ENCODE assay signal across 11 cellular contexts in genomic region chr1:67559222-67559700, GRCh38.
A peak's percentile ranks its signal among the peaks of the same experiment; 100 is the strongest.
DNase-seq lines count a peak whose midpoint lies in the region; ATAC-seq and TF ChIP-seq lines count a peak whose summit lies in the region.
"Had no signal": no experiment of that assay in that cellular context is flagged by ENCODE, and none has a peak within 500 bp of the region (broad histone marks: within the 10 kb centered on the region; RNA-seq: fewer than 3 reads in every experiment).

No MANE protein-coding gene starts in this region.

- H3K4me3 ChIP-seq in liver (ENCODE audit: low read depth in 1 of 3, low read length in 3 of 3), result no peak overlapping the region
- H3K4me3 ChIP-seq in thoracic aorta, result peak overlapping the region; percentile 61
- H3K4me3 ChIP-seq: cardiac muscle cell had no signal

- no peaks in the 10 kb centered on the region for H3K36me3 Mint-ChIP-seq in chondrocyte (ENCODE audit: low read depth)

- 81% methylated on average over 16 of the region's 16 CpGs for WGBS in liver

- H3K36me3 ChIP-seq in liver (ENCODE audit: control insufficient read depth in 4 of 4, insufficient read depth in 3 of 4, low read depth in 1 of 4, low read length in 3 of 4) (no peaks in the 10 kb centered on the region), thoracic aorta (no peaks in the 10 kb centered on the region)
- H3K36me3 ChIP-seq: cardiac muscle cell had no signal

- H3K9me3 Mint-ChIP-seq in chondrocyte (ENCODE audit: low read depth), result no peaks in the 10 kb centered on the region

- peak overlapping the region; percentile 11 to 76 for H3K27ac ChIP-seq in liver (ENCODE audit: low read depth in 1 of 2, low read length in 2 of 2)
- H3K27ac ChIP-seq in thoracic aorta, result peak overlapping the region; percentile 18 to 53
- H3K27ac ChIP-seq: cardiac muscle cell had no signal

- peaks cover 6 to 56% (median 43%) of the 10 kb centered on the region in 4 donors for H3K4me1 ChIP-seq in liver (ENCODE audit: control insufficient read depth in 4 of 4, insufficient read depth in 4 of 4, low read length in 3 of 4)
- peaks cover 7 to 43% of the 10 kb centered on the region in 2 donors for H3K4me1 ChIP-seq in thoracic aorta (ENCODE audit: control insufficient read depth in 1 of 2, low read depth in 2 of 2)

- H3K27ac Mint-ChIP-seq in chondrocyte (ENCODE audit: unreplicated experiment), result peak overlapping the region; percentile 93

- H3K27me3 ChIP-seq in liver (ENCODE audit: control insufficient read depth in 4 of 4, insufficient read depth in 4 of 4, low read length in 3 of 4) (no peaks in the 10 kb centered on the region), thoracic aorta (replicated peaks; ENCODE audit: insufficient read depth) (no peaks in the 10 kb centered on the region)
- H3K27me3 ChIP-seq: cardiac muscle cell had no signal

- H3K4me3 Mint-ChIP-seq in chondrocyte (ENCODE audit: unreplicated experiment), result peak overlapping the region; percentile 68

- TF ChIP-seq CTCF in chondrocyte (IDR thresholded peaks at IDR 0.05), result no peak
- no peak for TF ChIP-seq CTCF in liver (IDR thresholded peaks at IDR 0.05; ENCODE audit: low read depth, low read length, missing input control)
- no peak for TF ChIP-seq CTCF in thoracic aorta (IDR thresholded peaks at IDR 0.05)

- TF ChIP-seq RAD21 in liver (IDR thresholded peaks at IDR 0.05), result no peak

- H3K9me3 ChIP-seq in liver (ENCODE audit: control insufficient read depth in 4 of 4, low read length in 3 of 4) (no peaks in the 10 kb centered on the region), thoracic aorta (no peaks in the 10 kb centered on the region)

- ATAC-seq in thoracic aorta (ENCODE audit: insufficient number of reproducible peaks, low FRiP score, low read depth) (peak; percentile 4), GM19395 (IDR thresholded peaks at IDR 0.05; ENCODE audit: unreplicated experiment) (no peak), GM21423 (IDR thresholded peaks at IDR 0.05; ENCODE audit: unreplicated experiment) (no peak)

- H3K9ac ChIP-seq in liver (ENCODE audit: low read depth in 1 of 2, low read length in 2 of 2), result no peak overlapping the region

- H3K4me1 Mint-ChIP-seq in chondrocyte (ENCODE audit: low read depth), result peaks cover 22% of the 10 kb centered on the region

- H3K27me3 Mint-ChIP-seq in chondrocyte (ENCODE audit: low read depth), result no peaks in the 10 kb centered on the region

- peak; percentile 48 for DNase-seq in HS-27A (ENCODE audit: low read depth)
- DNase-seq in chondrocyte (ENCODE audit: low spot score), result no peak
- DNase-seq in thoracic aorta (ENCODE audit: low spot score), result no peak
- no peak for DNase-seq in T-helper 2 cell
- no peak for DNase-seq in T-helper 9 cell
- DNase-seq: activated CD4-positive, alpha-beta T cell treated with anti-CD3 and anti-CD28 coated beads for 1 hour; NCI-H187 had no signal

TF ChIP-seq in liver, 16 proteins besides CTCF, POLR2A, EP300 and RAD21:
- TF ChIP-seq HNF4G (IDR thresholded peaks at IDR 0.05) (no peak), FOXA2 (IDR thresholded peaks at IDR 0.05) (no peak), ATF3 (IDR thresholded peaks at IDR 0.05) (no peak), MAX (IDR thresholded peaks at IDR 0.05) (no peak), RXRA (IDR thresholded peaks at IDR 0.05) (no peak), EGR1 (IDR thresholded peaks at IDR 0.05; ENCODE audit: low read depth in 2 of 2) (no peak), YY1 (IDR thresholded peaks at IDR 0.05) (no peak), NR2F2 (IDR thresholded peaks at IDR 0.05) (no peak), TAF1 (conservative IDR thresholded peaks at IDR 0.05) (no peak), JUND (IDR thresholded peaks at IDR 0.05) (no peak), SP1 (IDR thresholded peaks at IDR 0.05) (no peak), ZBTB33 (IDR thresholded peaks at IDR 0.05) (no peak), FOXA1 (IDR thresholded peaks at IDR 0.05) (no peak), REST (IDR thresholded peaks at IDR 0.05) (no peak), HNF4A (conservative IDR thresholded peaks at IDR 0.05) (no peak), GABPA (IDR thresholded peaks at IDR 0.05 in 1 of 2, conservative IDR thresholded peaks at IDR 0.05 in 1 of 2) (no peak)
